18 cellular contexts compared by ENCODE assay signal in the genomic region with DNA sequence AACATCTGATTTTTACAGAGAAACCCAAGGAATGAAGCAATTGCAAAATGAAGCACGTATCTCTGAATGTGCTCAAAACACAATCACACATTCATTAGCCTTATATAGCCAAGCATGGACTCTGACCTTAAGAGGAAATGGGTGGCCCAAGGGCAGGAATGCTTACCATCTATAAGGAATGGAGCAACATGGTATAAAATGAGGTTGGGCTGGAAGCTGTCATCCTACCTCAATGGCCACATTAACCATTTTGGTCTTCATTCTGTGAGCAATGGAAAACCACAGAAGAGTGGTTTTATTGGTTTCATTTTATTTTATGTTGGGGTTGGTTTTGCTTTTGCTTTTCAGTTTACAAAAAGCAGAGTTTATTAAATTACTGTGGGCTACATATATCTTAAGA. TPM values are rescaled to one million over a fixed set of nuclear protein-coding genes. Genes with fewer than 3 reads are reported as not detected.
DNase-seq lines count a peak whose midpoint lies in the region; ATAC-seq lines count a peak whose summit lies in the region.
"Had no signal": no experiment of that assay in that cellular context is flagged by ENCODE, and none has a peak within 500 bp of the region (broad histone marks: within the 10 kb centered on the region; RNA-seq: fewer than 3 reads in every experiment).

No MANE protein-coding gene starts in this region.

- H3K4me3 Mint-ChIP-seq in activated T-cell treated with anti-CD3 and anti-CD28 coated beads, Interleukin-2, amount 50 U/mL, for 24 hours: no peak overlapping the region
- no peak overlapping the region for H3K4me3 Mint-ChIP-seq in activated T-cell treated with anti-CD3 and anti-CD28 coated beads, Interleukin-2, amount 50 U/mL, for 72 hours
- H3K4me3 Mint-ChIP-seq in stimulated activated naive CD8-positive, alpha-beta T cell treated with anti-CD3 and anti-CD28 coated beads, Interleukin-15, Interleukin-2, amounts not matched to agents 100 ng/mL and 50 ng/mL, for 24 hours: peak overlapping the region; percentile 30
- H3K4me3 Mint-ChIP-seq: CD4-positive, alpha-beta T cell had no signal

- ATAC-seq in HG03159 (IDR thresholded peaks at IDR 0.05; ENCODE audit: unreplicated experiment) (peak; percentile 58), GM19023 (IDR thresholded peaks at IDR 0.05; ENCODE audit: unreplicated experiment) (no peak)
- peak; percentile 52 to 63 for ATAC-seq in activated T-cell treated with anti-CD3 and anti-CD28 coated beads, Interleukin-2, amount 50 U/mL, for 72 hours (replicated peaks in 1 of 2)
- ATAC-seq: Panc1, upper lobe of right lung had no signal

- no peaks in the 10 kb centered on the region for H3K36me3 Mint-ChIP-seq in activated T-cell treated with anti-CD3 and anti-CD28 coated beads, Interleukin-2, amount 50 U/mL, for 24 hours (ENCODE audit: low read depth)
- H3K36me3 Mint-ChIP-seq in activated T-cell treated with anti-CD3 and anti-CD28 coated beads, Interleukin-2, amount 50 U/mL, for 72 hours (ENCODE audit: insufficient read depth in 2 of 2): peaks cover 0 to under 1% of the 10 kb centered on the region in 2 donors
- no peaks in the 10 kb centered on the region for H3K36me3 Mint-ChIP-seq in stimulated activated naive CD8-positive, alpha-beta T cell treated with anti-CD3 and anti-CD28 coated beads, Interleukin-15, Interleukin-2, amounts not matched to agents 100 ng/mL and 50 ng/mL, for 24 hours (ENCODE audit: low read depth)

- DNase-seq in activated T-cell treated with anti-CD3 and anti-CD28 coated beads, Interleukin-2, amount 50 U/mL, for 24 hours: no peak
- no peak for DNase-seq in activated T-cell treated with anti-CD3 and anti-CD28 coated beads, Interleukin-2, amount 50 U/mL, for 1 hour
- DNase-seq in activated T-cell treated with anti-CD3 and anti-CD28 coated beads, Interleukin-2, amount 50 U/mL, for 72 hours: peak in 1 of 2 donors; percentile 20
- no peak for DNase-seq in DMS 273 (lab: John Stamatoyannopoulos, UW; ENCODE audit: unreplicated experiment)
- DNase-seq in SIG-M5 treated with dmso at 0.1 percent for 504 hours (lab: John Stamatoyannopoulos, UW; ENCODE audit: unreplicated experiment): no peak
- DNase-seq: CD4-positive, alpha-beta T cell; esophagus squamous epithelium; glutamatergic neuron; mammary epithelial cell; NCI-H1092; stimulated activated CD4-positive, alpha-beta T cell treated with anti-CD3 and anti-CD28 coated beads, Interleukin-12 subunit alpha, Interleukin-12 subunit beta, amount 100 ng/mL, for 4 hours; stimulated activated naive CD4-positive, alpha-beta T cell treated with Interleukin-2 at 50 U/mL for 16 hours; upper lobe of right lung had no signal

- H3K27ac Mint-ChIP-seq in activated T-cell treated with anti-CD3 and anti-CD28 coated beads, Interleukin-2, amount 50 U/mL, for 24 hours: peak overlapping the region; percentile 59
- H3K27ac Mint-ChIP-seq in activated T-cell treated with anti-CD3 and anti-CD28 coated beads, Interleukin-2, amount 50 U/mL, for 72 hours: peak overlapping the region; percentile 79
- peak overlapping the region; percentile 69 for H3K27ac Mint-ChIP-seq in stimulated activated naive CD8-positive, alpha-beta T cell treated with anti-CD3 and anti-CD28 coated beads, Interleukin-15, Interleukin-2, amounts not matched to agents 100 ng/mL and 50 ng/mL, for 24 hours
- H3K27ac Mint-ChIP-seq: CD4-positive, alpha-beta T cell had no signal

- peaks cover 68% of the 10 kb centered on the region for H3K27me3 Mint-ChIP-seq in activated T-cell treated with anti-CD3 and anti-CD28 coated beads, Interleukin-2, amount 50 U/mL, for 24 hours
- peaks cover 62% of the 10 kb centered on the region for H3K27me3 Mint-ChIP-seq in activated T-cell treated with anti-CD3 and anti-CD28 coated beads, Interleukin-2, amount 50 U/mL, for 72 hours (ENCODE audit: low read depth)
- H3K27me3 Mint-ChIP-seq in stimulated activated naive CD8-positive, alpha-beta T cell treated with anti-CD3 and anti-CD28 coated beads, Interleukin-15, Interleukin-2, amounts not matched to agents 100 ng/mL and 50 ng/mL, for 24 hours: peaks cover 58% of the 10 kb centered on the region

- peaks cover 4% of the 10 kb centered on the region for H3K9me3 Mint-ChIP-seq in activated T-cell treated with anti-CD3 and anti-CD28 coated beads, Interleukin-2, amount 50 U/mL, for 24 hours
- peaks cover 0 to 7% of the 10 kb centered on the region in 2 donors for H3K9me3 Mint-ChIP-seq in activated T-cell treated with anti-CD3 and anti-CD28 coated beads, Interleukin-2, amount 50 U/mL, for 72 hours
- no peaks in the 10 kb centered on the region for H3K9me3 Mint-ChIP-seq in stimulated activated naive CD8-positive, alpha-beta T cell treated with anti-CD3 and anti-CD28 coated beads, Interleukin-15, Interleukin-2, amounts not matched to agents 100 ng/mL and 50 ng/mL, for 24 hours

- H3K4me1 Mint-ChIP-seq in activated T-cell treated with anti-CD3 and anti-CD28 coated beads, Interleukin-2, amount 50 U/mL, for 24 hours (ENCODE audit: low read depth): peaks cover 14% of the 10 kb centered on the region
- peaks cover 15% of the 10 kb centered on the region for H3K4me1 Mint-ChIP-seq in activated T-cell treated with anti-CD3 and anti-CD28 coated beads, Interleukin-2, amount 50 U/mL, for 72 hours (ENCODE audit: low read depth)
- peaks cover 18% of the 10 kb centered on the region for H3K4me1 Mint-ChIP-seq in stimulated activated naive CD8-positive, alpha-beta T cell treated with anti-CD3 and anti-CD28 coated beads, Interleukin-15, Interleukin-2, amounts not matched to agents 100 ng/mL and 50 ng/mL, for 24 hours (ENCODE audit: low read depth)

RNA-seq across cellular contexts. Expression of gene MS4A13, which starts 11.0 kb away (rescaled TPM):
- not detected for total RNA-seq in activated T-cell treated with anti-CD3 and anti-CD28 coated beads, Interleukin-2, amount 50 U/mL, for 72 hours
- total RNA-seq: CD4-positive, alpha-beta T cell; esophagus squamous epithelium; mammary epithelial cell; pulmonary artery endothelial cell; upper lobe of right lung had no signal

RNA-seq across cellular contexts. Expression of gene MS4A12, which starts 11.6 kb away (rescaled TPM):
- total RNA-seq in activated T-cell treated with anti-CD3 and anti-CD28 coated beads, Interleukin-2, amount 50 U/mL, for 72 hours: not detected
- total RNA-seq: CD4-positive, alpha-beta T cell; esophagus squamous epithelium; mammary epithelial cell; pulmonary artery endothelial cell; upper lobe of right lung had no signal

RNA-seq across cellular contexts. Expression of gene MS4A1, which starts 48.6 kb away (rescaled TPM):
- total RNA-seq in activated T-cell treated with anti-CD3 and anti-CD28 coated beads, Interleukin-2, amount 50 U/mL, for 72 hours: 1 to 10 TPM; 1.6 TPM
- total RNA-seq: mammary epithelial cell, pulmonary artery endothelial cell had no signal
